8 cellular contexts compared by ENCODE assay signal in genomic region chr11:76444065-76444383, GRCh38. TPM values are rescaled to one million over a fixed set of nuclear protein-coding genes. Genes with fewer than 3 reads are reported as not detected.
DNase-seq lines count a peak whose midpoint lies in the region; ATAC-seq, FAIRE-seq and TF ChIP-seq lines count a peak whose summit lies in the region.

No MANE protein-coding gene starts in this region.

- POLR2A ChIA-PET in MCF 10A (lab: Yijun Ruan, JAX) = interaction anchor here (0.6 to 2.8 kb wide), 8 partner anchors 10 to 734 kb away, joined by 3 to 33 read pairs (median 4); partner anchors contain the start of genes GVQW3 and THAP12

- H3K4me1 Mint-ChIP-seq in MCF 10A (ENCODE audit: insufficient read depth, unreplicated experiment) = peaks cover 5% of the 10 kb centered on the region
- peaks cover 28% of the 10 kb centered on the region for H3K4me1 Mint-ChIP-seq in mesothelial cell of epicardium

- intact Hi-C loops in left cardiac atrium (cut with DNase I) = loop anchor here in 1 of 2 donors (5.0 to 10.0 kb wide), 2 partner anchors 62 to 209 kb away; partner anchors contain the start of genes GVQW3 and THAP12
- intact Hi-C loops in MCF 10A (cut with micrococcal nuclease) = loop anchor here (2.0 kb wide), 1 partner anchor 63 kb away; the partner anchor contains the start of genes GVQW3 and THAP12
- intact Hi-C loops in aorta (cut with DNase I) = loop anchor here (1.0 to 10.0 kb wide), 4 partner anchors 62 to 209 kb away; partner anchors contain the start of genes GVQW3 (in 2 of the 2) and THAP12 (in 2 of the 2)

- H3K9me3 ChIP-seq in right atrium auricular region (no peaks in the 10 kb centered on the region), aorta (ENCODE audit: control insufficient read depth, low read length) (no peaks in the 10 kb centered on the region)

- no peaks in the 10 kb centered on the region for H3K27me3 Mint-ChIP-seq in MCF 10A (ENCODE audit: insufficient read depth, unreplicated experiment)
- H3K27me3 Mint-ChIP-seq in mesothelial cell of epicardium (ENCODE audit: low read depth) = no peaks in the 10 kb centered on the region

- no peak for ATAC-seq in left cardiac atrium
- ATAC-seq in aorta (ENCODE audit: low FRiP score) = no peak

- DNase-seq in right atrium auricular region (ENCODE audit: low spot score) = no peak
- DNase-seq in left cardiac atrium = no peak
- no peak for DNase-seq in MCF 10A (ENCODE audit: unreplicated experiment)
- no peak for DNase-seq in mesothelial cell of epicardium (ENCODE audit: low spot score in 2 of 2, unreplicated experiment in 2 of 2)
- no peak for DNase-seq in aorta
- DNase-seq in activated CD8-positive, alpha-beta memory T cell treated with anti-CD3 and anti-CD28 coated beads, Interleukin-2, amount 50 U/mL, for 48 hours = no peak
- DNase-seq in H54 (ENCODE audit: insufficient read length, low spot score) = no peak
- no peak for DNase-seq in HuH-7 (ENCODE audit: low spot score)

- H3K27me3 ChIP-seq in right atrium auricular region (no peaks in the 10 kb centered on the region), aorta (ENCODE audit: control insufficient read depth in 1 of 2, insufficient read depth in 2 of 2, low read length in 1 of 2) (no peaks in the 10 kb centered on the region)

- H3K36me3 ChIP-seq in right atrium auricular region (peaks cover 8% of the 10 kb centered on the region), aorta (ENCODE audit: control insufficient read depth in 1 of 2, insufficient read depth in 2 of 2, low read length in 1 of 2) (no peaks in the 10 kb centered on the region)

- TF ChIP-seq POLR2A in H54 (IDR thresholded peaks at IDR 0.05; ENCODE audit: low read depth, low read length) = no peak

- no peak for FAIRE-seq in H54 (lab: Jason Lieb, UNC)

- peak overlapping the region; percentile 93 to 98 for H3K27ac ChIP-seq in right atrium auricular region
- H3K27ac ChIP-seq in aorta (ENCODE audit: low read depth in 1 of 2, low read length in 2 of 2) = peak overlapping the region; percentile 44 to 76

- peak overlapping the region; percentile 98 for H3K4me3 Mint-ChIP-seq in MCF 10A (ENCODE audit: unreplicated experiment)
- H3K4me3 Mint-ChIP-seq in mesothelial cell of epicardium = peak overlapping the region; percentile 94

- BruUV-seq in MCF 10A (replicated peaks; lab: Mats Ljungman, UMichigan) = TSS peak; percentile 78

- CTCF ChIA-PET in MCF 10A (lab: Yijun Ruan, JAX) = no interaction called here

- H3K27ac Mint-ChIP-seq in MCF 10A (ENCODE audit: low read depth, unreplicated experiment) = peak overlapping the region; percentile 99
- peak overlapping the region; percentile 100 for H3K27ac Mint-ChIP-seq in mesothelial cell of epicardium

- 1% methylated on average over 10 of the region's 10 CpGs for WGBS in aorta, 2 donors

- peaks cover 0 to 31% of the 10 kb centered on the region in 2 donors for H3K4me1 ChIP-seq in right atrium auricular region
- no peaks in the 10 kb centered on the region for H3K4me1 ChIP-seq in aorta (ENCODE audit: control insufficient read depth in 1 of 2, insufficient read depth in 2 of 2, low read length in 2 of 2)

- no peak for TF ChIP-seq CTCF in right atrium auricular region (IDR thresholded peaks at IDR 0.05)
- TF ChIP-seq CTCF in MCF 10A (IDR thresholded peaks at IDR 0.05; ENCODE audit: unreplicated experiment) = no peak
- TF ChIP-seq CTCF in mesothelial cell of epicardium (IDR thresholded peaks at IDR 0.05; ENCODE audit: unreplicated experiment) = no peak

- H3K9me3 Mint-ChIP-seq in MCF 10A (ENCODE audit: unreplicated experiment) (no peaks in the 10 kb centered on the region), mesothelial cell of epicardium (no peaks in the 10 kb centered on the region)

- H3K36me3 Mint-ChIP-seq in MCF 10A (ENCODE audit: insufficient read depth, unreplicated experiment) (peaks cover 11% of the 10 kb centered on the region), mesothelial cell of epicardium (peaks cover 6% of the 10 kb centered on the region)

- peak overlapping the region; percentile 89 to 99 for H3K4me3 ChIP-seq in right atrium auricular region
- peak overlapping the region; percentile 76 to 84 for H3K4me3 ChIP-seq in aorta (ENCODE audit: low read length in 2 of 2)

RNA-seq across cellular contexts. Expression of gene EMSY, which starts 0.8 kb away (rescaled TPM):
- 10 to 100 TPM; 31.4 to 35.9 TPM for total RNA-seq in right atrium auricular region
- 10 to 100 TPM; 17.8 to 19.7 TPM for total RNA-seq in left cardiac atrium
- 19.7 and 25.3 TPM in 2 replicates for total RNA-seq in MCF 10A (2022)
- 47.3 to 47.5 TPM (median 47.5 TPM) in 3 replicates for total RNA-seq in mesothelial cell of epicardium
- total RNA-seq in aorta = 10 to 100 TPM; 25.1 to 35.0 TPM
- 10 to 100 TPM in 1 of 2 donors, 1 to 10 TPM in 1; 3.6 to 10.4 TPM for polyA plus RNA-seq in aorta
